Comparison of ENCODE assay signal across 19 cellular contexts in genomic region chr15:32887090-32887489, GRCh38.
DNase-seq lines count a peak whose midpoint lies in the region; ATAC-seq and TF ChIP-seq lines count a peak whose summit lies in the region.
"Had no signal": no experiment of that assay in that cellular context is flagged by ENCODE, and none has a peak within 500 bp of the region (broad histone marks: within the 10 kb centered on the region; RNA-seq: fewer than 3 reads in every experiment).

No MANE protein-coding gene starts in this region.

- peak overlapping the region; percentile 49 for H3K4me3 ChIP-seq in AG10803 (ENCODE audit: low read length)
- H3K4me3 ChIP-seq in esophagus muscularis mucosa = peak overlapping the region in 2 of 4 donors; percentile 7 to 14
- no peak overlapping the region for H3K4me3 ChIP-seq in mesenchymal stem cell (ENCODE audit: insufficient read depth in 1 of 2, low read depth in 1 of 2, low read length in 2 of 2)
- H3K4me3 ChIP-seq in stomach smooth muscle (ENCODE audit: low read length in 2 of 2) = peak overlapping the region in 1 of 2 donors; percentile 40
- H3K4me3 ChIP-seq: SJCRH30 had no signal

- no peaks in the 10 kb centered on the region for H3K36me3 ChIP-seq in esophagus muscularis mucosa
- peaks cover 0 to 14% of the 10 kb centered on the region in 2 experiments for H3K36me3 ChIP-seq in mesenchymal stem cell (ENCODE audit: control insufficient read depth in 1 of 2, insufficient read depth in 2 of 2, low read depth in 1 of 2, low read length in 2 of 2)
- no peaks in the 10 kb centered on the region for H3K36me3 ChIP-seq in stomach smooth muscle (ENCODE audit: control insufficient read depth in 2 of 2, insufficient read depth in 2 of 2, low read length in 2 of 2)

- no peak overlapping the region for H2BK15ac ChIP-seq in mesenchymal stem cell (ENCODE audit: low read depth, poor library complexity, severe bottlenecking)

- H2BK120ac ChIP-seq in mesenchymal stem cell (ENCODE audit: low read depth, low read length) = no peak overlapping the region

- no peak overlapping the region for H4K8ac ChIP-seq in mesenchymal stem cell (ENCODE audit: low read length)

- no peaks in the 10 kb centered on the region for H3K9me3 Mint-ChIP-seq in activated CD4-positive, alpha-beta T cell treated with anti-CD3 and anti-CD28 coated beads, Interleukin-2, amount 10 ng/mL, durations not matched to agents 24 days and 14 days

- H3K4me1 ChIP-seq in esophagus muscularis mucosa (peaks cover 4 to 75% (median 60%) of the 10 kb centered on the region in 4 donors), mesenchymal stem cell (ENCODE audit: control insufficient read depth, insufficient read depth, low read depth, low read length) (no peaks in the 10 kb centered on the region), stomach smooth muscle (ENCODE audit: control insufficient read depth, insufficient read depth, low read length) (peaks cover 58% of the 10 kb centered on the region)
- H3K4me1 ChIP-seq: Caco-2, SJCRH30 had no signal

- no peak overlapping the region for H3K23ac ChIP-seq in mesenchymal stem cell (ENCODE audit: low read length in 2 of 2)

- no peaks in the 10 kb centered on the region for H3K9me3 ChIP-seq in esophagus muscularis mucosa
- H3K9me3 ChIP-seq in mesenchymal stem cell (ENCODE audit: control insufficient read depth, low read length) = no peaks in the 10 kb centered on the region
- H3K9me3 ChIP-seq in stomach smooth muscle (ENCODE audit: control insufficient read depth in 2 of 2, low read length in 2 of 2) = no peaks in the 10 kb centered on the region
- H3K9me3 ChIP-seq: Caco-2, SJCRH30 had no signal

- H2BK12ac ChIP-seq in mesenchymal stem cell (ENCODE audit: low read length in 2 of 2) = no peak overlapping the region

- ATAC-seq in HG03159 (IDR thresholded peaks at IDR 0.05; ENCODE audit: unreplicated experiment) = no peak
- ATAC-seq: HCT116 had no signal

- H3K27me3 Mint-ChIP-seq in activated CD4-positive, alpha-beta T cell treated with anti-CD3 and anti-CD28 coated beads, Interleukin-2, amount 10 ng/mL, durations not matched to agents 24 days and 14 days = no peaks in the 10 kb centered on the region
- H3K27me3 Mint-ChIP-seq: CD4-positive, CD25-positive, alpha-beta regulatory T cell had no signal

- no peak overlapping the region for H2BK5ac ChIP-seq in mesenchymal stem cell (ENCODE audit: low read depth, low read length, poor library complexity, severe bottlenecking)

- no peak overlapping the region for H3K4me2 ChIP-seq in mesenchymal stem cell (ENCODE audit: low read length, poor library complexity, severe bottlenecking)

- H3K9ac ChIP-seq in mesenchymal stem cell (ENCODE audit: low read length) (no peak overlapping the region), stomach smooth muscle (ENCODE audit: low read length in 2 of 2) (peak overlapping the region in 1 of 2 donors; percentile 6)

- no peak overlapping the region for H2AFZ ChIP-seq in mesenchymal stem cell (ENCODE audit: low read depth, low read length)

- DNase-seq in AG10803 (ENCODE audit: low read depth) (peak; percentile 37), esophagus muscularis mucosa (ENCODE audit: extremely low spot score) (no peak), mesenchymal stem cell (peak; percentile 29), NCI-H2081 (lab: John Stamatoyannopoulos, UW) (no peak), DMS53 (lab: John Stamatoyannopoulos, UW) (no peak)
- no peak for DNase-seq in activated CD4-positive, alpha-beta T cell treated with anti-CD3 and anti-CD28 coated beads, Interleukin-2, amount 10 ng/mL, durations not matched to agents 24 days and 14 days
- DNase-seq: Caco-2; CD4-positive, CD25-positive, alpha-beta regulatory T cell; DMS153; KG1; NCI-H1436; NCI-H2029; NCI-H510A; NCI-H774; SJCRH30 had no signal

- no peak overlapping the region for H3K27ac Mint-ChIP-seq in activated CD4-positive, alpha-beta T cell treated with anti-CD3 and anti-CD28 coated beads, Interleukin-2, amount 10 ng/mL, durations not matched to agents 24 days and 14 days
- H3K27ac Mint-ChIP-seq: CD4-positive, CD25-positive, alpha-beta regulatory T cell had no signal

- H3K27me3 ChIP-seq in esophagus muscularis mucosa (no peaks in the 10 kb centered on the region), mesenchymal stem cell (ENCODE audit: control insufficient read depth in 1 of 2, insufficient read depth in 1 of 2, low read length in 2 of 2) (no peaks in the 10 kb centered on the region), stomach smooth muscle (ENCODE audit: control insufficient read depth in 1 of 2, insufficient read depth in 2 of 2, low read length in 2 of 2) (no peaks in the 10 kb centered on the region)
- H3K27me3 ChIP-seq: SJCRH30 had no signal

- H3K36me3 Mint-ChIP-seq in activated CD4-positive, alpha-beta T cell treated with anti-CD3 and anti-CD28 coated beads, Interleukin-2, amount 10 ng/mL, durations not matched to agents 24 days and 14 days (ENCODE audit: low read depth) = no peaks in the 10 kb centered on the region
- H3K36me3 Mint-ChIP-seq: CD4-positive, CD25-positive, alpha-beta regulatory T cell had no signal

- H3K27ac ChIP-seq in esophagus muscularis mucosa (replicated peaks in 1 of 4) (peak overlapping the region; percentile 76 to 80 (median 78)), mesenchymal stem cell (ENCODE audit: low read length, poor library complexity, severe bottlenecking) (no peak overlapping the region), stomach smooth muscle (ENCODE audit: low read length) (peak overlapping the region; percentile 80)
- H3K27ac ChIP-seq: RWPE1, SJCRH30 had no signal

- H3K14ac ChIP-seq in mesenchymal stem cell (ENCODE audit: low read length in 2 of 2) = no peak overlapping the region

- TF ChIP-seq POLR2A in esophagus muscularis mucosa (IDR thresholded peaks at IDR 0.05; ENCODE audit: low read depth) = no peak

- H2AK5ac ChIP-seq in mesenchymal stem cell (ENCODE audit: low read length, severe bottlenecking) = no peak overlapping the region

- H4K91ac ChIP-seq in mesenchymal stem cell (ENCODE audit: low read length) = no peak overlapping the region

- TF ChIP-seq EP300 in esophagus muscularis mucosa (IDR thresholded peaks at IDR 0.05) = no peak

- no peak overlapping the region for H3K18ac ChIP-seq in mesenchymal stem cell (ENCODE audit: low read depth in 1 of 2, low read length in 2 of 2)

- TF ChIP-seq CTCF in AG10803 (conservative IDR thresholded peaks at IDR 0.05; ENCODE audit: low read length) (no peak), esophagus muscularis mucosa (IDR thresholded peaks at IDR 0.05) (no peak)

- H3K4me1 Mint-ChIP-seq in activated CD4-positive, alpha-beta T cell treated with anti-CD3 and anti-CD28 coated beads, Interleukin-2, amount 10 ng/mL, durations not matched to agents 24 days and 14 days = no peaks in the 10 kb centered on the region
- H3K4me1 Mint-ChIP-seq: CD4-positive, CD25-positive, alpha-beta regulatory T cell had no signal

- 46% methylated on average over 4 of the region's 4 CpGs for WGBS in esophagus muscularis mucosa
- 62% methylated on average over 4 of the region's 4 CpGs for WGBS in mesenchymal stem cell

- H3K4me3 Mint-ChIP-seq in activated CD4-positive, alpha-beta T cell treated with anti-CD3 and anti-CD28 coated beads, Interleukin-2, amount 10 ng/mL, durations not matched to agents 24 days and 14 days = no peak overlapping the region
- H3K4me3 Mint-ChIP-seq: CD4-positive, CD25-positive, alpha-beta regulatory T cell had no signal

- no peaks in the 10 kb centered on the region for H3K79me1 ChIP-seq in mesenchymal stem cell (replicated peaks; ENCODE audit: low read length, poor library complexity, severe bottlenecking)

- H3K4ac ChIP-seq in mesenchymal stem cell (ENCODE audit: low read depth in 1 of 2, low read length in 2 of 2) = no peak overlapping the region

- intact Hi-C loops in esophagus muscularis mucosa (cut with DNase I) = no loop called here
- intact Hi-C loops in activated CD4-positive, alpha-beta T cell treated with anti-CD3 and anti-CD28 coated beads, Interleukin-2, amount 10 ng/mL, durations not matched to agents 24 days and 14 days (cut with micrococcal nuclease) = no loop called here

Comparison
In these comparisons a context has a peak if more than half of its experiments do, and no peak if none do; other contexts are left out.
1. DNase-seq: peak in AG10803 (single experiment) and mesenchymal stem cell (single experiment); none in esophagus muscularis mucosa (single experiment), NCI-H2081 (0 of 2), DMS53 (single experiment) and activated CD4-positive, alpha-beta T cell treated with anti-CD3 and anti-CD28 coated beads, Interleukin-2, amount 10 ng/mL, durations not matched to agents 24 days and 14 days (single experiment).